In genomic region chr20:64212750-64213149, GRCh38 we compare ENCODE assay signal across 11 cellular contexts. TPM values are rescaled to one million over a fixed set of nuclear protein-coding genes. Genes with fewer than 3 reads are reported as not detected.
A peak's percentile ranks its signal among the peaks of the same experiment; 100 is the strongest.
DNase-seq lines count a peak whose midpoint lies in the region; ATAC-seq and TF ChIP-seq lines count a peak whose summit lies in the region.
"Had no signal": no experiment of that assay in that cellular context is flagged by ENCODE, and none has a peak within 500 bp of the region (broad histone marks: within the 10 kb centered on the region; RNA-seq: fewer than 3 reads in every experiment).

No MANE protein-coding gene starts in this region.

- H3K4me1 ChIP-seq in aorta (ENCODE audit: control insufficient read depth in 1 of 2, insufficient read depth in 2 of 2, low read length in 2 of 2) = no peaks in the 10 kb centered on the region

- no peaks in the 10 kb centered on the region for H3K36me3 ChIP-seq in aorta (ENCODE audit: control insufficient read depth in 1 of 2, insufficient read depth in 2 of 2, low read length in 1 of 2)
- H3K36me3 ChIP-seq: spleen had no signal

- H3K9me3 ChIP-seq in aorta (ENCODE audit: control insufficient read depth, low read length) = no peaks in the 10 kb centered on the region
- H3K9me3 ChIP-seq: spleen had no signal

- no peak overlapping the region for H3K27ac ChIP-seq in aorta (ENCODE audit: low read depth in 1 of 2, low read length in 2 of 2)
- H3K27ac ChIP-seq: epithelial cell of prostate had no signal

- ATAC-seq in aorta (ENCODE audit: low FRiP score) (peak; percentile 30), HG03354 (IDR thresholded peaks at IDR 0.05; ENCODE audit: poor library complexity, severe bottlenecking, unreplicated experiment) (no peak)

- H3K4me3 ChIP-seq in fibroblast of the aortic adventitia (ENCODE audit: low read depth, low read length) = no peak overlapping the region
- H3K4me3 ChIP-seq in aorta (ENCODE audit: low read length in 2 of 2) = no peak overlapping the region
- H3K4me3 ChIP-seq: spleen had no signal

- WGBS in aorta, 2 donors = 32 to 34% methylated on average over 8 of the region's 8 CpGs

- intact Hi-C loops in aorta (cut with DNase I) = no loop called here

- no peak for TF ChIP-seq CTCF in fibroblast of the aortic adventitia (IDR thresholded peaks at IDR 0.05; ENCODE audit: insufficient read depth, low read length)

- peak; percentile 32 for DNase-seq in RPMI8226
- DNase-seq in fibroblast of the aortic adventitia (ENCODE audit: low read depth) = peak; percentile 53
- DNase-seq in mucosa of gallbladder (ENCODE audit: low spot score) = peak; percentile 45
- no peak for DNase-seq in aorta
- no peak for DNase-seq in activated CD8-positive, alpha-beta memory T cell treated with anti-CD3 and anti-CD28 coated beads, Interleukin-2, amount 50 U/mL, for 4 hours
- DNase-seq in activated T-cell treated with anti-CD3 and anti-CD28 coated beads, Interleukin-2, amount 50 U/mL, for 1 hour = no peak
- DNase-seq: spleen had no signal

- no peaks in the 10 kb centered on the region for H3K27me3 ChIP-seq in aorta (ENCODE audit: control insufficient read depth in 1 of 2, insufficient read depth in 2 of 2, low read length in 1 of 2)

RNA-seq across cellular contexts. Expression of gene PCMTD2, which starts 42.8 kb away (rescaled TPM):
- total RNA-seq in fibroblast of the aortic adventitia (ENCODE audit: low replicate concordance) (33.8 and 159 TPM in 2 replicates), mucosa of gallbladder (69.3 TPM), aorta (10 to 100 TPM; 38.7 to 71.4 TPM)
- polyA plus RNA-seq in aorta = 10 to 100 TPM; 14.9 to 50.2 TPM

RNA-seq across cellular contexts. Expression of gene MYT1, which starts 48.5 kb away (rescaled TPM):
- total RNA-seq in fibroblast of the aortic adventitia (ENCODE audit: low replicate concordance) (not detected in 2 replicates), mucosa of gallbladder (0.17 TPM), aorta (not detected)
- polyA plus RNA-seq in aorta = not detected
- total RNA-seq: activated CD8-positive, alpha-beta memory T cell treated with anti-CD3 and anti-CD28 coated beads for 36 hours; T-helper 1 cell treated with Interleukin-12 subunit alpha and Interleukin-12 subunit beta and Interleukin-4 antibody, amounts not matched to agents 30 ng/mL and 1 ng/mL, for 36 hours had no signal

Comparison
In these comparisons a context has a peak if more than half of its experiments do, and no peak if none do; other contexts are left out.
1. DNase-seq: peak in RPMI8226 (single experiment), fibroblast of the aortic adventitia (single experiment) and mucosa of gallbladder (single experiment); none in aorta (0 of 2), activated CD8-positive, alpha-beta memory T cell treated with anti-CD3 and anti-CD28 coated beads, Interleukin-2, amount 50 U/mL, for 4 hours (single experiment) and activated T-cell treated with anti-CD3 and anti-CD28 coated beads, Interleukin-2, amount 50 U/mL, for 1 hour (single experiment).